25 cellular contexts compared by ENCODE assay signal in the genomic region with DNA sequence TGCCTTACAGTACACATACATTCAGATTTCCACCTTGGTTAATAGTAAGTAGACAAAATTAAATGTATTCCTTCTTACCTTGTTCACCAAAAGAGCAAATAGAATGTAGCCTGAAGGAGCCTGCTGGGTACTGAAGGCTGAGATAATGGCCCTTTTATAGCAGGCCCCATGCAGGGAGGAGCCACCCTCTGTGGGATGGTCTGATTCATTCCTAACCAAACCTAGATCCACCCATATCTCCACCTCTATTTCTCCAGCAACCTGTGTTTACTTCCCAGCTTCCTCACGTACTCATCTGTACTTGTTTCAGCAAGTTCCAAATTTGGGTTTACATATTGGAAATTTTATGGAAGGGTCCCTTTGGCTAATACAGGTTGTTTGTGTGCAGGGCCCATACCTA. TPM values are rescaled to one million over a fixed set of nuclear protein-coding genes. Genes with fewer than 3 reads are reported as not detected.
"Had no signal": no experiment of that assay in that cellular context is flagged by ENCODE, and none has a peak within 500 bp of the region (broad histone marks: within the 10 kb centered on the region; RNA-seq: fewer than 3 reads in every experiment).

A gene (minus strand): TSS at position 129 of the 400 bp plus-strand sequence. CDS start 9,783 bp downstream, outside the sequence.

- ATAC-seq: activated CD8-positive, alpha-beta T cell treated with anti-CD3 and anti-CD28 coated beads for 36 hours; activated naive CD8-positive, alpha-beta T cell treated with anti-CD3 and anti-CD28 coated beads, Interleukin-2, amount 50 U/mL, for 24 hours; left lobe of liver had no signal

- H3K4me3 Mint-ChIP-seq: activated CD4-positive, alpha-beta T cell treated with anti-CD3 and anti-CD28 coated beads, Interleukin-2, amount 10 ng/mL, durations not matched to agents 24 days and 14 days; activated CD8-positive, alpha-beta T cell treated with anti-CD3 and anti-CD28 coated beads for 36 hours; activated naive CD4-positive, alpha-beta T cell treated with anti-CD3 and anti-CD28 coated beads, Interleukin-2, amount 10 ng/mL, durations not matched to agents 7 days and 5 days; activated naive CD8-positive, alpha-beta T cell treated with anti-CD3 and anti-CD28 coated beads, Interleukin-2, amount 50 U/mL, for 24 hours; brain; central memory CD8-positive, alpha-beta T cell; endodermal cell; neural crest cell had no signal

- H3K36me3 Mint-ChIP-seq: activated naive CD4-positive, alpha-beta T cell treated with anti-CD3 and anti-CD28 coated beads, Interleukin-2, amount 10 ng/mL, durations not matched to agents 7 days and 5 days; brain had no signal

- H3K36me3 ChIP-seq: colonic mucosa, right atrium auricular region, thyroid gland had no signal

- H3K9me3 ChIP-seq: colonic mucosa, right atrium auricular region, thyroid gland had no signal

- H3K27me3 ChIP-seq: colonic mucosa, right atrium auricular region, thyroid gland had no signal

- H3K9me3 Mint-ChIP-seq: activated CD4-positive, alpha-beta T cell treated with anti-CD3 and anti-CD28 coated beads, Interleukin-2, amount 10 ng/mL, durations not matched to agents 24 days and 14 days; activated CD8-positive, alpha-beta T cell treated with anti-CD3 and anti-CD28 coated beads for 36 hours; activated naive CD4-positive, alpha-beta T cell treated with anti-CD3 and anti-CD28 coated beads, Interleukin-2, amount 10 ng/mL, durations not matched to agents 7 days and 5 days; activated naive CD8-positive, alpha-beta T cell treated with anti-CD3 and anti-CD28 coated beads, Interleukin-2, amount 50 U/mL, for 24 hours; central memory CD8-positive, alpha-beta T cell had no signal

- H3K4me3 ChIP-seq: colonic mucosa, right atrium auricular region, thyroid gland had no signal

- H3K4me1 Mint-ChIP-seq: activated CD4-positive, alpha-beta T cell treated with anti-CD3 and anti-CD28 coated beads, Interleukin-2, amount 10 ng/mL, durations not matched to agents 24 days and 14 days; activated naive CD4-positive, alpha-beta T cell treated with anti-CD3 and anti-CD28 coated beads, Interleukin-2, amount 10 ng/mL, durations not matched to agents 7 days and 5 days; activated naive CD8-positive, alpha-beta T cell treated with anti-CD3 and anti-CD28 coated beads, Interleukin-2, amount 50 U/mL, for 24 hours; brain; central memory CD8-positive, alpha-beta T cell; endodermal cell; neural crest cell had no signal

- DNase-seq: activated CD4-positive, alpha-beta T cell treated with anti-CD3 and anti-CD28 coated beads, Interleukin-2, amount 10 ng/mL, durations not matched to agents 24 days and 14 days; activated CD8-positive, alpha-beta T cell treated with anti-CD3 and anti-CD28 coated beads for 36 hours; activated effector memory CD4-positive, alpha-beta T cell treated with Interleukin-2 at 50 U/mL for 16 hours; activated naive CD4-positive, alpha-beta T cell treated with anti-CD3 and anti-CD28 coated beads, Interleukin-2, amount 10 ng/mL, durations not matched to agents 7 days and 5 days; activated naive CD8-positive, alpha-beta T cell treated with anti-CD3 and anti-CD28 coated beads, Interleukin-2, amount 50 U/mL, for 24 hours; activated T-cell treated with anti-CD3 and anti-CD28 coated beads, Interleukin-2, amount 50 U/mL, for 48 hours; anterior cingulate cortex; colonic mucosa; endodermal cell; midbrain; stimulated activated CD4-positive, alpha-beta T cell treated with anti-CD3 and anti-CD28 coated beads, Interleukin-12 subunit alpha, Interleukin-12 subunit beta, amount 100 ng/mL, for 4 hours; stimulated activated CD4-positive, alpha-beta T cell treated with anti-CD3 and anti-CD28 coated beads, Interleukin-1b, Interleukin-23, amount 100 ng/mL, for 48 hours; stimulated activated CD8-positive, alpha-beta memory T cell treated with anti-CD3 and anti-CD28 coated beads, Interleukin-4, amount 100 ng/mL, for 48 hours; stimulated activated naive CD4-positive, alpha-beta T cell; thyroid gland had no signal

- H3K27me3 Mint-ChIP-seq: activated naive CD4-positive, alpha-beta T cell treated with anti-CD3 and anti-CD28 coated beads, Interleukin-2, amount 10 ng/mL, durations not matched to agents 7 days and 5 days; brain; central memory CD8-positive, alpha-beta T cell; progenitor cell of endocrine pancreas had no signal

- H3K4me1 ChIP-seq: colonic mucosa, right atrium auricular region, thyroid gland had no signal

- H3K27ac Mint-ChIP-seq: activated CD4-positive, alpha-beta T cell treated with anti-CD3 and anti-CD28 coated beads, Interleukin-2, amount 10 ng/mL, durations not matched to agents 24 days and 14 days; activated CD8-positive, alpha-beta T cell treated with anti-CD3 and anti-CD28 coated beads for 36 hours; activated naive CD4-positive, alpha-beta T cell treated with anti-CD3 and anti-CD28 coated beads, Interleukin-2, amount 10 ng/mL, durations not matched to agents 7 days and 5 days; activated naive CD8-positive, alpha-beta T cell treated with anti-CD3 and anti-CD28 coated beads, Interleukin-2, amount 50 U/mL, for 24 hours; brain; endodermal cell; progenitor cell of endocrine pancreas had no signal

- H3K27ac ChIP-seq: colonic mucosa, right atrium auricular region, thyroid gland had no signal

RNA-seq across cellular contexts. Expression of the gene that starts here (rescaled TPM):
- total RNA-seq: activated CD4-positive, alpha-beta T cell treated with anti-CD3 and anti-CD28 coated beads, Interleukin-2, amount 10 ng/mL, durations not matched to agents 24 days and 14 days; activated CD8-positive, alpha-beta T cell treated with anti-CD3 and anti-CD28 coated beads for 36 hours; colonic mucosa; endodermal cell; left lobe of liver; lung microvascular endothelial cell; neural crest cell; omental fat pad; progenitor cell of endocrine pancreas; right atrium auricular region; T-helper 1 cell treated with Interleukin-12 subunit alpha and Interleukin-12 subunit beta and Interleukin-4 antibody, amounts not matched to agents 30 ng/mL and 1 ng/mL, for 36 hours; ureter had no signal
